ENCODE assay signal across 1 cellular context in genomic region chr15:85707519-85708338, GRCh38.
TF ChIP-seq lines count a peak whose summit lies in the region.

No MANE protein-coding gene starts in this region.

TF ChIP-seq in HepG2, 621 proteins besides CTCF, POLR2A, EP300 and RAD21 (continued from another document and continues in another):
- peak; percentile 53; the same call in 1 of the 2 replicates for TF ChIP-seq ZNF574 (CRISPR knock-in tag; IDR thresholded peaks at IDR 0.05)
- peak; percentile 89 for TF ChIP-seq RXRB (CRISPR knock-in tag; IDR thresholded peaks at IDR 0.05; ENCODE audit: borderline replicate concordance)
- peak in 1 of 2 experiments; percentile 45; a peak in 1 of 4 replicates for TF ChIP-seq REST (IDR thresholded peaks at IDR 0.05; ENCODE audit: borderline replicate concordance in 1 of 2, low read depth in 1 of 2, low read length in 2 of 2)
- no peak for TF ChIP-seq ZHX2 (IDR thresholded peaks at IDR 0.05; ENCODE audit: low read depth)
- TF ChIP-seq ZHX2 (CRISPR knock-in tag; IDR thresholded peaks at IDR 0.05; ENCODE audit: borderline replicate concordance), result no peak; the same call in 1 of the 2 replicates
- peak; percentile 78; the same call in 1 of the 2 replicates for TF ChIP-seq IKZF5 (CRISPR knock-in tag; IDR thresholded peaks at IDR 0.05)
- TF ChIP-seq ZFY (CRISPR knock-in tag; IDR thresholded peaks at IDR 0.05), result peak; percentile 20; the same call in 1 of the 2 replicates
- peak; percentile 98 for TF ChIP-seq ZBTB3 (CRISPR knock-in tag; IDR thresholded peaks at IDR 0.05; ENCODE audit: borderline replicate concordance, low read depth)
- peak; percentile 60; the same call in 1 of the 2 replicates for TF ChIP-seq DRAP1 (CRISPR knock-in tag; IDR thresholded peaks at IDR 0.05)
- 0 out of 2 replicates have a peak, but pooled peaks have one; percentile 31 for TF ChIP-seq NKX3-1 (CRISPR knock-in tag; IDR thresholded peaks at IDR 0.05)
- peak; percentile 47 to 65; a peak in 2 of 4 replicates for TF ChIP-seq NR2F1 (CRISPR knock-in tag; IDR thresholded peaks at IDR 0.05)
- peak; percentile 73 for TF ChIP-seq ZGPAT (CRISPR knock-in tag; IDR thresholded peaks at IDR 0.05)
- TF ChIP-seq ERF (CRISPR knock-in tag; IDR thresholded peaks at IDR 0.05), result peak; percentile 72
- TF ChIP-seq FOXP1 (IDR thresholded peaks at IDR 0.05), result no peak
- peak; percentile 64; the same call in 1 of the 2 replicates for TF ChIP-seq FOXP1 (CRISPR knock-in tag; IDR thresholded peaks at IDR 0.05)
- TF ChIP-seq RXRA (CRISPR knock-in tag; IDR thresholded peaks at IDR 0.05), result peak; percentile 47; the same call in 1 of the 2 replicates
- no peak for TF ChIP-seq THAP8 (CRISPR knock-in tag; IDR thresholded peaks at IDR 0.05; ENCODE audit: borderline replicate concordance)
- 0 out of 2 replicates have a peak, but pooled peaks have one; percentile 27 for TF ChIP-seq ZBTB21 (CRISPR knock-in tag; IDR thresholded peaks at IDR 0.05)
- TF ChIP-seq MIER3 (CRISPR knock-in tag; IDR thresholded peaks at IDR 0.05; ENCODE audit: borderline replicate concordance), result peak; percentile 65; the same call in 1 of the 2 replicates
- TF ChIP-seq ESRRA (CRISPR knock-in tag; IDR thresholded peaks at IDR 0.05; ENCODE audit: low read depth), result peak; percentile 78
- peak; percentile 60; the same call in 1 of the 2 replicates for TF ChIP-seq TFAP4 (IDR thresholded peaks at IDR 0.05; ENCODE audit: borderline replicate concordance, low read depth)
- peak; percentile 55; the same call in 1 of the 2 replicates for TF ChIP-seq ZNF646 (CRISPR knock-in tag; IDR thresholded peaks at IDR 0.05)
